ENCODE assay signal across 2 cellular contexts in the genomic region with DNA sequence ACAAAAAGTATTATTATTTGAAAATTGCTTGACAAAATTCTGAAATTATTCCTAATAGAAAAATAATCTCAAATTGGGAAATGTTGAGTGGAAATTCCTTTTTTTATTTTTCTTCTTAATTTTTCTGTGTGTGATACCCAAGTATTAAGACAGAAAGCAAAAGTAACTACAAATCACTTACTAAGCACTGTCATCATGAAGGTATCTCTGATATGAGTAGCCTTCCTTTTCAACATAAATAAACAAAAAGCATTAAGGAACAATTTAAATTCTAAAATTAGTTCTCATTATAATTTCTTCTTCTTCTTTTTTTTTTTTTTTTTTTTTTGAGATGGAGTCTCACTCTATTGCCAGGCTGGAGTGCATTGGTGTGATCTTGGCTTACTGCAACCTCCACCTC.
TF ChIP-seq lines count a peak whose summit lies in the region.

No MANE protein-coding gene starts in this region.

TF ChIP-seq in A549, 52 proteins besides CTCF, POLR2A, EP300 and RAD21:
- TF ChIP-seq BHLHE40 (IDR thresholded peaks at IDR 0.05; ENCODE audit: low read depth, low read length) = no peak
- TF ChIP-seq MAZ (IDR thresholded peaks at IDR 0.05; ENCODE audit: borderline replicate concordance, low read depth, low read length) = no peak
- no peak for TF ChIP-seq RCOR1 (IDR thresholded peaks at IDR 0.05; ENCODE audit: low read depth, low read length)
- TF ChIP-seq, protein P1, sequence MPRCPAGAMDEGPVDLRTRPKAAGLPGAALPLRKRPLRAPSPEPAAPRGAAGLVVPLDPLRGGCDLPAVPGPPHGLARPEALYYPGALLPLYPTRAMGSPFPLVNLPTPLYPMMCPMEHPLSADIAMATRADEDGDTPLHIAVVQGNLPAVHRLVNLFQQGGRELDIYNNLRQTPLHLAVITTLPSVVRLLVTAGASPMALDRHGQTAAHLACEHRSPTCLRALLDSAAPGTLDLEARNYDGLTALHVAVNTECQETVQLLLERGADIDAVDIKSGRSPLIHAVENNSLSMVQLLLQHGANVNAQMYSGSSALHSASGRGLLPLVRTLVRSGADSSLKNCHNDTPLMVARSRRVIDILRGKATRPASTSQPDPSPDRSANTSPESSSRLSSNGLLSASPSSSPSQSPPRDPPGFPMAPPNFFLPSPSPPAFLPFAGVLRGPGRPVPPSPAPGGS (IDR thresholded peaks at IDR 0.05) = no peak
- no peak for TF ChIP-seq SMC3 (IDR thresholded peaks at IDR 0.05)
- no peak for TF ChIP-seq FOSB (CRISPR knock-in tag; IDR thresholded peaks at IDR 0.05)
- no peak for TF ChIP-seq TFCP2L1 (CRISPR knock-in tag; IDR thresholded peaks at IDR 0.05)
- TF ChIP-seq ZFP36 (IDR thresholded peaks at IDR 0.05; ENCODE audit: borderline replicate concordance, partially characterized antibody) = no peak
- TF ChIP-seq MAFK (IDR thresholded peaks at IDR 0.05; ENCODE audit: partially characterized antibody) = no peak
- TF ChIP-seq, protein P2, sequence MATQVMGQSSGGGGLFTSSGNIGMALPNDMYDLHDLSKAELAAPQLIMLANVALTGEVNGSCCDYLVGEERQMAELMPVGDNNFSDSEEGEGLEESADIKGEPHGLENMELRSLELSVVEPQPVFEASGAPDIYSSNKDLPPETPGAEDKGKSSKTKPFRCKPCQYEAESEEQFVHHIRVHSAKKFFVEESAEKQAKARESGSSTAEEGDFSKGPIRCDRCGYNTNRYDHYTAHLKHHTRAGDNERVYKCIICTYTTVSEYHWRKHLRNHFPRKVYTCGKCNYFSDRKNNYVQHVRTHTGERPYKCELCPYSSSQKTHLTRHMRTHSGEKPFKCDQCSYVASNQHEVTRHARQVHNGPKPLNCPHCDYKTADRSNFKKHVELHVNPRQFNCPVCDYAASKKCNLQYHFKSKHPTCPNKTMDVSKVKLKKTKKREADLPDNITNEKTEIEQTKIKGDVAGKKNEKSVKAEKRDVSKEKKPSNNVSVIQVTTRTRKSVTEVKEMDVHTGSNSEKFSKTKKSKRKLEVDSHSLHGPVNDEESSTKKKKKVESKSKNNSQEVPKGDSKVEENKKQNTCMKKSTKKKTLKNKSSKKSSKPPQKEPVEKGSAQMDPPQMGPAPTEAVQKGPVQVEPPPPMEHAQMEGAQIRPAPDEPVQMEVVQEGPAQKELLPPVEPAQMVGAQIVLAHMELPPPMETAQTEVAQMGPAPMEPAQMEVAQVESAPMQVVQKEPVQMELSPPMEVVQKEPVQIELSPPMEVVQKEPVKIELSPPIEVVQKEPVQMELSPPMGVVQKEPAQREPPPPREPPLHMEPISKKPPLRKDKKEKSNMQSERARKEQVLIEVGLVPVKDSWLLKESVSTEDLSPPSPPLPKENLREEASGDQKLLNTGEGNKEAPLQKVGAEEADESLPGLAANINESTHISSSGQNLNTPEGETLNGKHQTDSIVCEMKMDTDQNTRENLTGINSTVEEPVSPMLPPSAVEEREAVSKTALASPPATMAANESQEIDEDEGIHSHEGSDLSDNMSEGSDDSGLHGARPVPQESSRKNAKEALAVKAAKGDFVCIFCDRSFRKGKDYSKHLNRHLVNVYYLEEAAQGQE (IDR thresholded peaks at IDR 0.05) = no peak
- TF ChIP-seq CHD4 (IDR thresholded peaks at IDR 0.05; ENCODE audit: borderline replicate concordance) = no peak
- TF ChIP-seq PHF8 (IDR thresholded peaks at IDR 0.05; ENCODE audit: borderline replicate concordance, low read depth) = no peak
- TF ChIP-seq NPAS2 (CRISPR knock-in tag; IDR thresholded peaks at IDR 0.05; ENCODE audit: borderline replicate concordance) = no peak
- no peak for TF ChIP-seq HOXA7 (CRISPR knock-in tag; IDR thresholded peaks at IDR 0.05)
- no peak for TF ChIP-seq ZNF302 (CRISPR knock-in tag; IDR thresholded peaks at IDR 0.05)
- TF ChIP-seq HOXB5 (CRISPR knock-in tag; IDR thresholded peaks at IDR 0.05) = no peak
- no peak for TF ChIP-seq EHMT2 (IDR thresholded peaks at IDR 0.05; ENCODE audit: low read depth)
- TF ChIP-seq, protein P3, sequence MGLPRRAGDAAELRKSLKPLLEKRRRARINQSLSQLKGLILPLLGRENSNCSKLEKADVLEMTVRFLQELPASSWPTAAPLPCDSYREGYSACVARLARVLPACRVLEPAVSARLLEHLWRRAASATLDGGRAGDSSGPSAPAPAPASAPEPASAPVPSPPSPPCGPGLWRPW (IDR thresholded peaks at IDR 0.05) = no peak
TF ChIP-seq in A549: peak in this region for 0.

TF ChIP-seq in IMR-90, 13 proteins besides CTCF, POLR2A, EP300 and RAD21:
- TF ChIP-seq CEBPB (IDR thresholded peaks at IDR 0.05; ENCODE audit: low read depth, low read length) (no peak), RFX5 (IDR thresholded peaks at IDR 0.05; ENCODE audit: low read depth, low read length) (no peak), MAZ (IDR thresholded peaks at IDR 0.05; ENCODE audit: borderline replicate concordance, low read depth, low read length) (no peak), BHLHE40 (IDR thresholded peaks at IDR 0.05; ENCODE audit: low read depth, low read length) (no peak), RCOR1 (IDR thresholded peaks at IDR 0.05; ENCODE audit: insufficient replicate concordance, low read length) (no peak), MXI1 (IDR thresholded peaks at IDR 0.05; ENCODE audit: borderline replicate concordance, low read depth, low read length) (no peak), FOS (IDR thresholded peaks at IDR 0.05; ENCODE audit: low read depth, low read length) (no peak), NFE2L2 (IDR thresholded peaks at IDR 0.05; ENCODE audit: low read depth, low read length) (no peak), CHD1 (IDR thresholded peaks at IDR 0.05; ENCODE audit: low read depth, low read length) (no peak), MAFK (IDR thresholded peaks at IDR 0.05; ENCODE audit: low read depth, low read length) (no peak), SMC3 (IDR thresholded peaks at IDR 0.05; ENCODE audit: low read depth, low read length) (no peak)
- TF ChIP-seq, protein P4, sequence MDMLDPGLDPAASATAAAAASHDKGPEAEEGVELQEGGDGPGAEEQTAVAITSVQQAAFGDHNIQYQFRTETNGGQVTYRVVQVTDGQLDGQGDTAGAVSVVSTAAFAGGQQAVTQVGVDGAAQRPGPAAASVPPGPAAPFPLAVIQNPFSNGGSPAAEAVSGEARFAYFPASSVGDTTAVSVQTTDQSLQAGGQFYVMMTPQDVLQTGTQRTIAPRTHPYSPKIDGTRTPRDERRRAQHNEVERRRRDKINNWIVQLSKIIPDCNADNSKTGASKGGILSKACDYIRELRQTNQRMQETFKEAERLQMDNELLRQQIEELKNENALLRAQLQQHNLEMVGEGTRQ (IDR thresholded peaks at IDR 0.05; ENCODE audit: low read depth, low read length) = no peak
- TF ChIP-seq, protein P5, sequence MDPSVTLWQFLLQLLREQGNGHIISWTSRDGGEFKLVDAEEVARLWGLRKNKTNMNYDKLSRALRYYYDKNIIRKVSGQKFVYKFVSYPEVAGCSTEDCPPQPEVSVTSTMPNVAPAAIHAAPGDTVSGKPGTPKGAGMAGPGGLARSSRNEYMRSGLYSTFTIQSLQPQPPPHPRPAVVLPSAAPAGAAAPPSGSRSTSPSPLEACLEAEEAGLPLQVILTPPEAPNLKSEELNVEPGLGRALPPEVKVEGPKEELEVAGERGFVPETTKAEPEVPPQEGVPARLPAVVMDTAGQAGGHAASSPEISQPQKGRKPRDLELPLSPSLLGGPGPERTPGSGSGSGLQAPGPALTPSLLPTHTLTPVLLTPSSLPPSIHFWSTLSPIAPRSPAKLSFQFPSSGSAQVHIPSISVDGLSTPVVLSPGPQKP (IDR thresholded peaks at IDR 0.05; ENCODE audit: borderline replicate concordance, low read depth, low read length) = no peak
TF ChIP-seq in IMR-90: peak in this region for 0.
